Comparison of ENCODE assay signal across 4 cellular contexts in genomic region chr12:111258081-111258480, GRCh38.
DNase-seq lines count a peak whose midpoint lies in the region; ATAC-seq and TF ChIP-seq lines count a peak whose summit lies in the region.
"Not testable (repeated sequence)": the region's sequence is repeated elsewhere in the genome, so short reads cannot be mapped to it uniquely, and the experiment has no call there.

No MANE protein-coding gene starts in this region.

- intact Hi-C loops in thyroid gland (cut with DNase I), result not testable (repeated sequence)

- 37 to 75% methylated on average over 10 of the region's 10 CpGs for WGBS in thyroid gland, 2 donors

- H3K36me3 ChIP-seq in thyroid gland, result not testable (repeated sequence)

- H3K27me3 Mint-ChIP-seq in activated T-helper 17 cell treated with anti-CD3 and anti-CD28 coated beads, Interleukin-2, amount 50 U/mL, for 72 hours, result peaks cover 20% of the 10 kb centered on the region
- not testable (repeated sequence) for H3K27me3 Mint-ChIP-seq in activated naive CD8-positive, alpha-beta T cell

- peak overlapping the region; percentile 69 for H3K27ac Mint-ChIP-seq in activated T-helper 17 cell treated with anti-CD3 and anti-CD28 coated beads, Interleukin-2, amount 50 U/mL, for 72 hours
- peak overlapping the region; percentile 76 for H3K27ac Mint-ChIP-seq in activated naive CD8-positive, alpha-beta T cell
- H3K27ac Mint-ChIP-seq in stimulated activated effector memory CD8-positive, alpha-beta T cell treated with anti-CD3 and anti-CD28 coated beads, Interleukin-12 subunit alpha, Interleukin-12 subunit beta, amount 100 ng/mL, for 72 hours, result peak overlapping the region; percentile 13

- TF ChIP-seq POLR2A in thyroid gland (IDR thresholded peaks at IDR 0.05), result peak in 1 of 2 donors; percentile 1

- not testable (repeated sequence) for H3K9me3 ChIP-seq in thyroid gland

- H3K27me3 ChIP-seq in thyroid gland, result not testable (repeated sequence)

- not testable (repeated sequence) for H3K4me1 ChIP-seq in thyroid gland

- DNase-seq in stimulated activated effector memory CD8-positive, alpha-beta T cell treated with anti-CD3 and anti-CD28 coated beads, Interleukin-12 subunit alpha, Interleukin-12 subunit beta, amount 100 ng/mL, for 72 hours (ENCODE audit: low spot score in 2 of 2), result not testable (repeated sequence)
- peak; percentile 91 to 93 for DNase-seq in thyroid gland

- not testable (repeated sequence) for H3K4me3 Mint-ChIP-seq in activated T-helper 17 cell treated with anti-CD3 and anti-CD28 coated beads, Interleukin-2, amount 50 U/mL, for 72 hours; activated naive CD8-positive, alpha-beta T cell; stimulated activated effector memory CD8-positive, alpha-beta T cell treated with anti-CD3 and anti-CD28 coated beads, Interleukin-12 subunit alpha, Interleukin-12 subunit beta, amount 100 ng/mL, for 72 hours

- not testable (repeated sequence) for H3K9me3 Mint-ChIP-seq in activated T-helper 17 cell treated with anti-CD3 and anti-CD28 coated beads, Interleukin-2, amount 50 U/mL, for 72 hours; activated naive CD8-positive, alpha-beta T cell (ENCODE audit: low read depth); stimulated activated effector memory CD8-positive, alpha-beta T cell treated with anti-CD3 and anti-CD28 coated beads, Interleukin-12 subunit alpha, Interleukin-12 subunit beta, amount 100 ng/mL, for 72 hours

- H3K4me3 ChIP-seq in thyroid gland (replicated peaks in 1 of 3), result not testable (repeated sequence)

- ATAC-seq in activated T-helper 17 cell treated with anti-CD3 and anti-CD28 coated beads, Interleukin-2, amount 50 U/mL, for 72 hours (replicated peaks); stimulated activated effector memory CD8-positive, alpha-beta T cell treated with anti-CD3 and anti-CD28 coated beads, Interleukin-12 subunit alpha, Interleukin-12 subunit beta, amount 100 ng/mL, for 72 hours: not testable (repeated sequence)

- not testable (repeated sequence) for TF ChIP-seq CTCF in thyroid gland (IDR thresholded peaks at IDR 0.05)

- H3K36me3 Mint-ChIP-seq in activated T-helper 17 cell treated with anti-CD3 and anti-CD28 coated beads, Interleukin-2, amount 50 U/mL, for 72 hours (ENCODE audit: low read depth); activated naive CD8-positive, alpha-beta T cell; stimulated activated effector memory CD8-positive, alpha-beta T cell treated with anti-CD3 and anti-CD28 coated beads, Interleukin-12 subunit alpha, Interleukin-12 subunit beta, amount 100 ng/mL, for 72 hours: not testable (repeated sequence)

- peak overlapping the region; percentile 39 to 91 (median 45) for H3K27ac ChIP-seq in thyroid gland

- H3K4me1 Mint-ChIP-seq in activated T-helper 17 cell treated with anti-CD3 and anti-CD28 coated beads, Interleukin-2, amount 50 U/mL, for 72 hours; activated naive CD8-positive, alpha-beta T cell (ENCODE audit: low read depth): not testable (repeated sequence)
- peaks cover 10% of the 10 kb centered on the region for H3K4me1 Mint-ChIP-seq in stimulated activated effector memory CD8-positive, alpha-beta T cell treated with anti-CD3 and anti-CD28 coated beads, Interleukin-12 subunit alpha, Interleukin-12 subunit beta, amount 100 ng/mL, for 72 hours

Comparison
In these comparisons a context has a peak if more than half of its experiments do, and no peak if none do; other contexts are left out.
1. H3K27ac Mint-ChIP-seq: peak in every context shown above with its lines; median percentile 76 in activated naive CD8-positive, alpha-beta T cell; 69 in activated T-helper 17 cell treated with anti-CD3 and anti-CD28 coated beads, Interleukin-2, amount 50 U/mL, for 72 hours; 13 in stimulated activated effector memory CD8-positive, alpha-beta T cell treated with anti-CD3 and anti-CD28 coated beads, Interleukin-12 subunit alpha, Interleukin-12 subunit beta, amount 100 ng/mL, for 72 hours.